In the genomic region with DNA sequence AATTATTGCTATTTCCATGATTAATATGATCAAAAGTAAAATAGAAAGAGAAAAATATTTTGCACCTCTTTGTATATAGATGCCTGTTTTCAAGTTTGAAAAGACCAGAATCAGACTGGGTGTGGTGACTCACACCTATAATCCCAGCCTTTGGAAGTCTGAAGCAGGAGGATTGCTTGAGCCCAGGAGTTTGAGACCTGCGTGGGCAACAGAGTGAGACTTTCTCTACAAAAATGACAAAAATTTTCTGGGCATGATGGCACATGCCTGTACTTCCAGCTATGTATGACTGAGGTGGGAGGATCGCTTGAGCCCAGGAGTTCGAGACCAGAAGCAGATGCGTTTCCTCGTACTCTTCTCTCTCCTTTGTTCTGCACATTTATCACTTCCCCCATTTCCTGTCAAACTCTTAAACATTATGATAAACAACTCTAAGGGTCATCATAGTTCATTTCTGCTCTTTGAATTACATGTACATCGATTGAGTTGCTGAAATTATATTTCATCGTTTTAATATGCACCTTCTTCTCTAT, we compare ENCODE assay signal across 32 cellular contexts.
"Had no signal": no experiment of that assay in that cellular context is flagged by ENCODE, and none has a peak within 500 bp of the region (broad histone marks: within the 10 kb centered on the region; RNA-seq: fewer than 3 reads in every experiment).

No MANE protein-coding gene starts in this region.

- H3K27ac ChIP-seq: ascending aorta, esophagus muscularis mucosa, gastrocnemius medialis, parathyroid adenoma, psoas muscle, right atrium auricular region, stomach, thyroid gland, upper lobe of left lung, vagina had no signal

- H3K36me3 ChIP-seq: ascending aorta, esophagus muscularis mucosa, gastrocnemius medialis, right atrium auricular region, stomach, thyroid gland, upper lobe of left lung, vagina had no signal

- H3K4me1 ChIP-seq: ascending aorta, esophagus muscularis mucosa, gastrocnemius medialis, parathyroid adenoma, psoas muscle, right atrium auricular region, stomach, thyroid gland, upper lobe of left lung, vagina had no signal

- DNase-seq: activated CD4-positive, alpha-beta memory T cell treated with anti-CD3 and anti-CD28 coated beads for 36 hours; activated CD4-positive, alpha-beta T cell treated with anti-CD3 and anti-CD28 coated beads, Interleukin-2, amount 10 ng/mL, durations not matched to agents 24 days and 14 days; activated CD4-positive, CD25-positive, alpha-beta regulatory T cell treated with anti-CD3 and anti-CD28 coated beads, Interleukin-2, amount 50 U/mL, for 72 hours; activated CD8-positive, alpha-beta memory T cell treated with anti-CD3 and anti-CD28 coated beads, Interleukin-2, amount 50 U/mL, for 4 hours; activated gamma-delta T cell; activated naive CD4-positive, alpha-beta T cell treated with anti-CD3 and anti-CD28 coated beads, Interleukin-2, amount 10 ng/mL, durations not matched to agents 7 days and 5 days; activated naive CD8-positive, alpha-beta T cell treated with anti-CD3 and anti-CD28 coated beads, Interleukin-2, amount 10 ng/mL, durations not matched to agents 7 days and 5 days; activated T-cell treated with anti-CD3 and anti-CD28 coated beads, Interleukin-2, amount 50 U/mL, for 24 hours; caudate nucleus; cortex of kidney; gastrocnemius medialis; head of caudate nucleus; hippocampal formation; kidney; mesenchymal stem cell; naive thymus-derived CD8-positive, alpha-beta T cell; nucleus accumbens; psoas muscle; stimulated activated CD4-positive, alpha-beta T cell treated with anti-CD3 and anti-CD28 coated beads, Interleukin-1b, Interleukin-23, amount 100 ng/mL, for 48 hours; stimulated activated CD4-positive, alpha-beta T cell treated with anti-CD3 and anti-CD28 coated beads, Interleukin-4, amount 100 ng/mL, for 4 hours; stimulated activated CD8-positive, alpha-beta memory T cell treated with anti-CD3 and anti-CD28 coated beads, Interleukin-4, amount 100 ng/mL, for 48 hours; stimulated activated naive B cell treated with anti-CD40 and anti-IgM and Interleukin-4, amounts not matched to agents 10 μg/mL and 1 μg/mL and 100 μg/mL, for 72 hours; stomach; T-helper 17 cell; thyroid gland; upper lobe of left lung had no signal

- H3K4me3 ChIP-seq: ascending aorta, esophagus muscularis mucosa, gastrocnemius medialis, psoas muscle, right atrium auricular region, smooth muscle cell, stomach, thyroid gland, upper lobe of left lung, vagina had no signal

- H3K9me3 ChIP-seq: ascending aorta, esophagus muscularis mucosa, gastrocnemius medialis, psoas muscle, right atrium auricular region, stomach, thyroid gland, upper lobe of left lung, vagina had no signal

- H3K27me3 ChIP-seq: ascending aorta, esophagus muscularis mucosa, gastrocnemius medialis, right atrium auricular region, stomach, thyroid gland, upper lobe of left lung, vagina had no signal

- ATAC-seq: gastrocnemius medialis; naive thymus-derived CD8-positive, alpha-beta T cell; psoas muscle; stimulated activated naive B cell treated with anti-CD40 and anti-IgM and Interleukin-4, amounts not matched to agents 10 μg/mL and 1 μg/mL and 100 μg/mL, for 72 hours; T-helper 17 cell had no signal
